In genomic region chr5:155700333-155700732, GRCh38 we compare ENCODE assay signal across 11 cellular contexts.
A peak's percentile ranks its signal among the peaks of the same experiment; 100 is the strongest.
DNase-seq lines count a peak whose midpoint lies in the region; ATAC-seq and TF ChIP-seq lines count a peak whose summit lies in the region.
"Had no signal": no experiment of that assay in that cellular context is flagged by ENCODE, and none has a peak within 500 bp of the region (broad histone marks: within the 10 kb centered on the region; RNA-seq: fewer than 3 reads in every experiment).

No MANE protein-coding gene starts in this region.

- H3K27ac Mint-ChIP-seq in CD8-positive, alpha-beta memory T cell = peak overlapping the region in 1 of 8 donors; percentile 12
- H3K27ac Mint-ChIP-seq in activated naive CD8-positive, alpha-beta T cell treated with anti-CD3 and anti-CD28 coated beads, Interleukin-2, amount 50 U/mL, for 24 hours = no peak overlapping the region
- H3K27ac Mint-ChIP-seq: activated T-helper 17 cell treated with anti-CD3 and anti-CD28 coated beads, Interleukin-2, amount 50 U/mL, for 72 hours had no signal

- POLR2A ChIA-PET in CD8-positive, alpha-beta memory T cell (lab: Charles Lee) = no interaction called here

- H3K27me3 Mint-ChIP-seq in CD8-positive, alpha-beta memory T cell = no peaks in the 10 kb centered on the region
- no peaks in the 10 kb centered on the region for H3K27me3 Mint-ChIP-seq in activated naive CD8-positive, alpha-beta T cell treated with anti-CD3 and anti-CD28 coated beads, Interleukin-2, amount 50 U/mL, for 24 hours
- H3K27me3 Mint-ChIP-seq: activated T-helper 17 cell treated with anti-CD3 and anti-CD28 coated beads, Interleukin-2, amount 50 U/mL, for 72 hours had no signal

- H3K9me3 Mint-ChIP-seq in CD8-positive, alpha-beta memory T cell = no peaks in the 10 kb centered on the region
- H3K9me3 Mint-ChIP-seq in activated naive CD8-positive, alpha-beta T cell treated with anti-CD3 and anti-CD28 coated beads, Interleukin-2, amount 50 U/mL, for 24 hours = no peaks in the 10 kb centered on the region

- no peaks in the 10 kb centered on the region for H3K36me3 Mint-ChIP-seq in CD8-positive, alpha-beta memory T cell
- no peaks in the 10 kb centered on the region for H3K36me3 Mint-ChIP-seq in activated naive CD8-positive, alpha-beta T cell treated with anti-CD3 and anti-CD28 coated beads, Interleukin-2, amount 50 U/mL, for 24 hours (ENCODE audit: low read depth)

- peak; percentile 27 for TF ChIP-seq CTCF in GM13977 (IDR thresholded peaks at IDR 0.05; ENCODE audit: extremely low read depth, insufficient read depth, missing control alignments)
- TF ChIP-seq CTCF in WERI-Rb-1 (IDR thresholded peaks at IDR 0.05; ENCODE audit: low read depth, low read length) = peak; percentile 45
- TF ChIP-seq CTCF in kidney epithelial cell (IDR thresholded peaks at IDR 0.05; ENCODE audit: insufficient read depth, low read length, poor library complexity, severe bottlenecking) = peak; percentile 30

- in situ Hi-C loops in GM13977 (cut with MboI; ENCODE audit: low pct_unique_long_range_greater_than_20kb, low sequenced_read_pairs, unreplicated experiment) = no loop called here

- H3K9me3 ChIP-seq in CD8-positive, alpha-beta memory T cell (ENCODE audit: low read length) = no peaks in the 10 kb centered on the region
- H3K9me3 ChIP-seq in WERI-Rb-1 (ENCODE audit: severe bottlenecking) = no peaks in the 10 kb centered on the region
- H3K9me3 ChIP-seq: thoracic aorta had no signal

- DNase-seq in CD8-positive, alpha-beta memory T cell = peak in 3 of 5 donors; percentile 2 to 49 (median 14)
- DNase-seq in GM13977 (ENCODE audit: low spot score) = no peak
- peak; percentile 16 for DNase-seq in WERI-Rb-1
- DNase-seq in kidney epithelial cell (ENCODE audit: low read depth) = no peak
- no peak for DNase-seq in NCI-H1436 treated with DMSO at 0.1 percent for 48 hours (lab: John Stamatoyannopoulos, UW)
- no peak for DNase-seq in activated naive CD8-positive, alpha-beta T cell treated with anti-CD3 and anti-CD28 coated beads, Interleukin-2, amount 50 U/mL, for 24 hours
- DNase-seq: DMS153 had no signal

- H3K4me1 ChIP-seq in CD8-positive, alpha-beta memory T cell (ENCODE audit: insufficient read depth, low read length) = no peaks in the 10 kb centered on the region

- H3K4me3 Mint-ChIP-seq in CD8-positive, alpha-beta memory T cell = no peak overlapping the region
- H3K4me3 Mint-ChIP-seq in activated naive CD8-positive, alpha-beta T cell treated with anti-CD3 and anti-CD28 coated beads, Interleukin-2, amount 50 U/mL, for 24 hours = no peak overlapping the region
- H3K4me3 Mint-ChIP-seq: activated T-helper 17 cell treated with anti-CD3 and anti-CD28 coated beads, Interleukin-2, amount 50 U/mL, for 72 hours had no signal

- H3K27ac ChIP-seq in CD8-positive, alpha-beta memory T cell (ENCODE audit: low read depth, low read length) = no peak overlapping the region
- H3K27ac ChIP-seq in WERI-Rb-1 = no peak overlapping the region
- H3K27ac ChIP-seq: KMS-11, thoracic aorta had no signal

- no peaks in the 10 kb centered on the region for H3K27me3 ChIP-seq in CD8-positive, alpha-beta memory T cell (ENCODE audit: insufficient read depth, low read length, poor library complexity, severe bottlenecking)
- H3K27me3 ChIP-seq in WERI-Rb-1 (ENCODE audit: insufficient read depth, low read depth, severe bottlenecking) = no peaks in the 10 kb centered on the region
- no peaks in the 10 kb centered on the region for H3K27me3 ChIP-seq in kidney epithelial cell (ENCODE audit: control insufficient read depth, insufficient read depth, low read length)

- no peak for ATAC-seq in activated naive CD8-positive, alpha-beta T cell treated with anti-CD3 and anti-CD28 coated beads, Interleukin-2, amount 50 U/mL, for 24 hours
- no peak for ATAC-seq in HG02623 (IDR thresholded peaks at IDR 0.05; ENCODE audit: unreplicated experiment)
- ATAC-seq: activated T-helper 17 cell treated with anti-CD3 and anti-CD28 coated beads, Interleukin-2, amount 50 U/mL, for 72 hours had no signal

- peaks cover 0 to 4% (median 0%) of the 10 kb centered on the region in 3 donors for H3K4me1 Mint-ChIP-seq in CD8-positive, alpha-beta memory T cell
- no peaks in the 10 kb centered on the region for H3K4me1 Mint-ChIP-seq in activated naive CD8-positive, alpha-beta T cell treated with anti-CD3 and anti-CD28 coated beads, Interleukin-2, amount 50 U/mL, for 24 hours
- H3K4me1 Mint-ChIP-seq: activated T-helper 17 cell treated with anti-CD3 and anti-CD28 coated beads, Interleukin-2, amount 50 U/mL, for 72 hours had no signal

- CTCF ChIA-PET in CD8-positive, alpha-beta memory T cell (lab: Charles Lee) = interaction anchor here (0.7 to 1.5 kb wide), 10 partner anchors 10 to 243 kb away, joined by 3 to 14 read pairs (median 4); no protein-coding TSS in a partner anchor

- H3K36me3 ChIP-seq in CD8-positive, alpha-beta memory T cell (ENCODE audit: insufficient read depth, low read length) = no peaks in the 10 kb centered on the region
- no peaks in the 10 kb centered on the region for H3K36me3 ChIP-seq in WERI-Rb-1
- no peaks in the 10 kb centered on the region for H3K36me3 ChIP-seq in kidney epithelial cell (ENCODE audit: control insufficient read depth, insufficient read depth, low read length)
- H3K36me3 ChIP-seq: thoracic aorta had no signal

- no peak overlapping the region for H3K4me3 ChIP-seq in CD8-positive, alpha-beta memory T cell (ENCODE audit: low read length)
- H3K4me3 ChIP-seq in WERI-Rb-1 (ENCODE audit: low read depth, low read length) (no peak overlapping the region), kidney epithelial cell (ENCODE audit: low read depth, low read length) (no peak overlapping the region)
- H3K4me3 ChIP-seq: thoracic aorta had no signal

Comparison
In these comparisons a context has a peak if more than half of its experiments do, and no peak if none do; other contexts are left out.
1. DNase-seq: peak in CD8-positive, alpha-beta memory T cell (3 of 5) and WERI-Rb-1 (single experiment); none in GM13977 (single experiment), kidney epithelial cell (single experiment), NCI-H1436 treated with DMSO at 0.1 percent for 48 hours (single experiment) and activated naive CD8-positive, alpha-beta T cell treated with anti-CD3 and anti-CD28 coated beads, Interleukin-2, amount 50 U/mL, for 24 hours (single experiment).
2. Peak in every context shown above with its lines, with median percentiles within 50 percentile points of each other: CTCF ChIP-seq.